Comparison of ENCODE assay signal across 8 cellular contexts in the genomic region with DNA sequence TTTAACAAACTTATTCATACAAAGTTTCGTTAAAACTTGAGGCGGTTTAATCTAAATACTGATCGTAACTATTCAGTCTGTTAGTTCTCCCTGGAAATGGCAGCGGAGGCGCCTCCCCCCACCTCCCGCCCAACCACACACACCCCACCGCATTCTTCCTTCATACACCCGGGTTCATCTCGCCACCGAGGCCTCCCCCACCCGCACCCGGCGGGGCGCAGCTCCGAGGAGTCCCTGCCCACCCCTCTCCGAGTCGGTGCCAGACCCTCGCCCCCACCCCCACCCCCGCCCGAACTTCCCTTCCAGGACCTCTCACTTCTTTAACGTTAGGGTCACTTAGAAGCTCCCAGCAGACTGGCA. TPM values are rescaled to one million over a fixed set of nuclear protein-coding genes. Genes with fewer than 3 reads are reported as not detected.
DNase-seq lines count a peak whose midpoint lies in the region; ATAC-seq and TF ChIP-seq lines count a peak whose summit lies in the region.

No MANE protein-coding gene starts in this region.

- WGBS in thymus: under 1% methylated on average over 21 of the region's 21 CpGs

- POLR2A ChIA-PET in activated CD4-positive, alpha-beta T cell treated with anti-CD3 and anti-CD28 coated beads for 36 hours (lab: Charles Lee): no interaction called here

- H3K4me3 ChIP-seq in cardiac fibroblast (replicated peaks in 1 of 2; ENCODE audit: low read depth in 2 of 2, low read length in 2 of 2): peak overlapping the region; percentile 77 to 82
- peak overlapping the region; percentile 63 to 83 for H3K4me3 ChIP-seq in left lung
- peak overlapping the region; percentile 76 for H3K4me3 ChIP-seq in thymus (ENCODE audit: low read length)

- no peak for ATAC-seq in activated CD4-positive, alpha-beta T cell treated with anti-CD3 and anti-CD28 coated beads for 36 hours
- ATAC-seq in left lung (no peak), GM21529 (IDR thresholded peaks at IDR 0.05; ENCODE audit: unreplicated experiment) (no peak)

- H3K9me3 ChIP-seq in left lung (no peaks in the 10 kb centered on the region), thymus (ENCODE audit: control insufficient read depth) (peaks cover 2% of the 10 kb centered on the region)

- peak overlapping the region; percentile 31 for H3K27ac Mint-ChIP-seq in activated CD4-positive, alpha-beta T cell treated with anti-CD3 and anti-CD28 coated beads for 36 hours

- H3K27me3 ChIP-seq in left lung (peaks cover 0 to 10% of the 10 kb centered on the region in 2 donors), thymus (ENCODE audit: control insufficient read depth, insufficient read depth) (peaks cover 57% of the 10 kb centered on the region)

- CTCF ChIA-PET in activated CD4-positive, alpha-beta T cell treated with anti-CD3 and anti-CD28 coated beads for 36 hours (lab: Charles Lee): no interaction called here

- intact Hi-C loops in activated CD4-positive, alpha-beta T cell treated with anti-CD3 and anti-CD28 coated beads for 36 hours (cut with DNase I, micrococcal nuclease): loop anchor here (5.0 to 10.0 kb wide), 7 partner anchors 119 to 1997 kb away; a partner anchor contains a TSS
- intact Hi-C loops in left lung (cut with DNase I): no loop called here

- no peaks in the 10 kb centered on the region for H3K36me3 Mint-ChIP-seq in activated CD4-positive, alpha-beta T cell treated with anti-CD3 and anti-CD28 coated beads for 36 hours (ENCODE audit: low read depth)

- peaks cover 37% of the 10 kb centered on the region for H3K27me3 Mint-ChIP-seq in activated CD4-positive, alpha-beta T cell treated with anti-CD3 and anti-CD28 coated beads for 36 hours

- DNase-seq in activated CD4-positive, alpha-beta T cell treated with anti-CD3 and anti-CD28 coated beads for 36 hours: peak; percentile 31
- DNase-seq in activated CD4-positive, alpha-beta T cell treated with anti-CD3 and anti-CD28 coated beads, Interleukin-2, amount 50 U/mL, for 48 hours: no peak
- peak; percentile 83 for DNase-seq in NCI-H69 (lab: John Stamatoyannopoulos, UW)
- peak; percentile 23 to 47 for DNase-seq in cardiac fibroblast (ENCODE audit: low read depth in 2 of 2)
- peak in 1 of 2 donors; percentile 86 for DNase-seq in left lung
- no peak for DNase-seq in putamen (ENCODE audit: low spot score)

- H3K4me3 Mint-ChIP-seq in activated CD4-positive, alpha-beta T cell treated with anti-CD3 and anti-CD28 coated beads for 36 hours: peak overlapping the region; percentile 87

- H3K4me1 ChIP-seq in left lung: peaks cover 5 to 31% of the 10 kb centered on the region in 2 donors
- peaks cover 8% of the 10 kb centered on the region for H3K4me1 ChIP-seq in thymus (ENCODE audit: control insufficient read depth, insufficient read depth, low read length)

- H3K9me3 Mint-ChIP-seq in activated CD4-positive, alpha-beta T cell treated with anti-CD3 and anti-CD28 coated beads for 36 hours (ENCODE audit: low read depth): no peaks in the 10 kb centered on the region

- TF ChIP-seq CTCF in cardiac fibroblast (IDR thresholded peaks at IDR 0.05; ENCODE audit: low read depth, low read length) (no peak), left lung (IDR thresholded peaks at IDR 0.05) (no peak)

- H3K27ac ChIP-seq in left lung (peak overlapping the region; percentile 90 to 93), thymus (ENCODE audit: low read depth) (peak overlapping the region; percentile 77)

- no peaks in the 10 kb centered on the region for H3K36me3 ChIP-seq in left lung
- no peaks in the 10 kb centered on the region for H3K36me3 ChIP-seq in thymus (ENCODE audit: control insufficient read depth, insufficient read depth)

- peaks cover 33% of the 10 kb centered on the region for H3K4me1 Mint-ChIP-seq in activated CD4-positive, alpha-beta T cell treated with anti-CD3 and anti-CD28 coated beads for 36 hours

RNA-seq across cellular contexts. Expression of a gene that starts 0.9 kb away (rescaled TPM):
- 1 to 10 TPM; 6.8 to 9.9 TPM for total RNA-seq in activated CD4-positive, alpha-beta T cell treated with anti-CD3 and anti-CD28 coated beads for 36 hours
- 10 to 100 TPM; 33.9 to 40.6 TPM for total RNA-seq in left lung
- polyA plus RNA-seq in thymus: 8.9 TPM

Comparison
In these comparisons a context has a peak if more than half of its experiments do, and no peak if none do; other contexts are left out.
1. DNase-seq: peak in activated CD4-positive, alpha-beta T cell treated with anti-CD3 and anti-CD28 coated beads for 36 hours (single experiment), NCI-H69 (single experiment) and cardiac fibroblast (2 of 2); none in activated CD4-positive, alpha-beta T cell treated with anti-CD3 and anti-CD28 coated beads, Interleukin-2, amount 50 U/mL, for 48 hours (0 of 2) and putamen (single experiment).
2. intact Hi-C loops: an anchor here in activated CD4-positive, alpha-beta T cell treated with anti-CD3 and anti-CD28 coated beads for 36 hours (5.0 to 10.0 kb wide); none called in left lung.
3. Peak in every context shown above with its lines, with median percentiles within 50 percentile points of each other: H3K4me3 ChIP-seq.